ENCODE assay signal across 14 cellular contexts in genomic region chr14:31326111-31326510, GRCh38.
A peak's percentile ranks its signal among the peaks of the same experiment; 100 is the strongest.
DNase-seq lines count a peak whose midpoint lies in the region; ATAC-seq and TF ChIP-seq lines count a peak whose summit lies in the region.
"Had no signal": no experiment of that assay in that cellular context is flagged by ENCODE, and none has a peak within 500 bp of the region (broad histone marks: within the 10 kb centered on the region; RNA-seq: fewer than 3 reads in every experiment).

No MANE protein-coding gene starts in this region.

- peak; percentile 20 for TF ChIP-seq CTCF in AG10803 (conservative IDR thresholded peaks at IDR 0.05; ENCODE audit: low read length)
- peak; percentile 35; the same call in 1 of the 2 replicates for TF ChIP-seq CTCF in HFFc6 (IDR thresholded peaks at IDR 0.05)

- H3K4me3 Mint-ChIP-seq in HFFc6, result no peak overlapping the region
- H3K4me3 Mint-ChIP-seq: activated naive CD8-positive, alpha-beta T cell; stimulated activated memory B cell treated with anti-CD40 and anti-IgM and Interleukin-4, amounts not matched to agents 10 μg/mL and 1 μg/mL and 100 μg/mL, for 72 hours; WTC11 had no signal

- H3K9me3 ChIP-seq in right cardiac atrium (ENCODE audit: control insufficient read depth, low read length), result no peaks in the 10 kb centered on the region
- H3K9me3 ChIP-seq: esophagus muscularis mucosa had no signal

- peaks cover 17% of the 10 kb centered on the region for H3K36me3 Mint-ChIP-seq in HFFc6 (ENCODE audit: low read depth)

- no peaks in the 10 kb centered on the region for H3K27me3 ChIP-seq in right cardiac atrium (ENCODE audit: control insufficient read depth, insufficient read depth)
- H3K27me3 ChIP-seq: esophagus muscularis mucosa, spleen had no signal

- intact Hi-C loops in right cardiac atrium (cut with DNase I), result loop anchor here in 1 of 4 donors (10.0 kb wide), 1 partner anchor 121 kb away; the partner anchor contains the start of gene HECTD1

- ATAC-seq in SK-N-SH treated with all-trans-retinoic acid at 6 μM for 48 hours, result 0 out of 3 replicates have a peak, but pooled peaks have one; percentile 38
- no peak for ATAC-seq in GM18520 (IDR thresholded peaks at IDR 0.05; ENCODE audit: unreplicated experiment)
- ATAC-seq in right cardiac atrium, result no peak
- ATAC-seq in GM21619 (IDR thresholded peaks at IDR 0.05; ENCODE audit: unreplicated experiment), result no peak
- ATAC-seq: stimulated activated memory B cell treated with anti-CD40 and anti-IgM and Interleukin-4, amounts not matched to agents 10 μg/mL and 1 μg/mL and 100 μg/mL, for 72 hours; WTC11 had no signal

- no peak overlapping the region for H3K27ac Mint-ChIP-seq in HFFc6
- H3K27ac Mint-ChIP-seq: activated naive CD8-positive, alpha-beta T cell; stimulated activated memory B cell treated with anti-CD40 and anti-IgM and Interleukin-4, amounts not matched to agents 10 μg/mL and 1 μg/mL and 100 μg/mL, for 72 hours; WTC11 had no signal

- H3K27me3 Mint-ChIP-seq in HFFc6 (ENCODE audit: insufficient read depth), result peaks cover 4% of the 10 kb centered on the region
- H3K27me3 Mint-ChIP-seq: activated naive CD8-positive, alpha-beta T cell; stimulated activated memory B cell treated with anti-CD40 and anti-IgM and Interleukin-4, amounts not matched to agents 10 μg/mL and 1 μg/mL and 100 μg/mL, for 72 hours had no signal

- peak; percentile 25 for DNase-seq in AG10803 (ENCODE audit: low read depth)
- DNase-seq in HFFc6, result no peak
- DNase-seq in fibroblast of the conjunctiva (ENCODE audit: low read depth), result peak; percentile 54
- no peak for DNase-seq in right cardiac atrium
- DNase-seq in OCI-M2 (lab: John Stamatoyannopoulos, UW; ENCODE audit: unreplicated experiment), result no peak
- DNase-seq: NK-92 treated with Interleukin-12 subunit alpha and Interleukin-12 subunit beta, amount 100 ng/mL, for 24 hours; spleen had no signal

- H3K4me1 ChIP-seq in right cardiac atrium (ENCODE audit: control insufficient read depth, insufficient read depth, low read length), result no peaks in the 10 kb centered on the region
- H3K4me1 ChIP-seq: spleen had no signal

- H3K4me3 ChIP-seq in AG10803 (ENCODE audit: low read length) (no peak overlapping the region), right cardiac atrium (ENCODE audit: low read length) (no peak overlapping the region)
- H3K4me3 ChIP-seq: esophagus muscularis mucosa, spleen had no signal

- H3K9me3 Mint-ChIP-seq in HFFc6, result peaks cover 4% of the 10 kb centered on the region

- H3K4me1 Mint-ChIP-seq in HFFc6 (ENCODE audit: low read depth), result peaks cover 9% of the 10 kb centered on the region; the same call in 1 of the 2 replicates
- H3K4me1 Mint-ChIP-seq: stimulated activated memory B cell treated with anti-CD40 and anti-IgM and Interleukin-4, amounts not matched to agents 10 μg/mL and 1 μg/mL and 100 μg/mL, for 72 hours; WTC11 had no signal

- H3K27ac ChIP-seq in right cardiac atrium (ENCODE audit: low read length), result no peak overlapping the region
- H3K27ac ChIP-seq: esophagus muscularis mucosa, spleen had no signal

TF ChIP-seq in SK-N-SH treated with all-trans-retinoic acid at 6 μM for 48 hours, 23 proteins besides CTCF, POLR2A, EP300 and RAD21 (continues in another document):
- TF ChIP-seq POU6F1 (CRISPR knock-in tag; IDR thresholded peaks at IDR 0.05; ENCODE audit: borderline replicate concordance, low read depth) (no peak), ZNF8 (CRISPR knock-in tag; IDR thresholded peaks at IDR 0.05) (no peak), ZC3H10 (CRISPR knock-in tag; IDR thresholded peaks at IDR 0.05) (no peak), BACH2 (CRISPR knock-in tag; IDR thresholded peaks at IDR 0.05; ENCODE audit: borderline replicate concordance) (no peak), TCF4 (CRISPR knock-in tag; IDR thresholded peaks at IDR 0.05; ENCODE audit: borderline replicate concordance) (no peak), CSRNP3 (CRISPR knock-in tag; IDR thresholded peaks at IDR 0.05) (no peak), ZNF70 (CRISPR knock-in tag; IDR thresholded peaks at IDR 0.05) (no peak), RARB (CRISPR knock-in tag; IDR thresholded peaks at IDR 0.05) (no peak), SNAI2 (CRISPR knock-in tag; IDR thresholded peaks at IDR 0.05) (no peak), ZFP3 (CRISPR knock-in tag; IDR thresholded peaks at IDR 0.05) (no peak), CREB5 (CRISPR knock-in tag; IDR thresholded peaks at IDR 0.05; ENCODE audit: low read depth) (no peak), TSHZ2 (CRISPR knock-in tag; IDR thresholded peaks at IDR 0.05) (no peak), CSDC2 (CRISPR knock-in tag; IDR thresholded peaks at IDR 0.05) (no peak), ISL1 (CRISPR knock-in tag; IDR thresholded peaks at IDR 0.05) (no peak), ZFP30 (CRISPR knock-in tag; IDR thresholded peaks at IDR 0.05) (no peak), PATZ1 (CRISPR knock-in tag; IDR thresholded peaks at IDR 0.05; ENCODE audit: borderline replicate concordance) (no peak)

Comparison
In these comparisons a context has a peak if more than half of its experiments do, and no peak if none do; other contexts are left out.
1. DNase-seq: peak in AG10803 (single experiment) and fibroblast of the conjunctiva (single experiment); none in HFFc6 (single experiment), right cardiac atrium (0 of 3) and OCI-M2 (single experiment).